Comparison of ENCODE assay signal across 8 cellular contexts in genomic region chr14:75660630-75661498, GRCh38. TPM values are rescaled to one million over a fixed set of nuclear protein-coding genes. Genes with fewer than 3 reads are reported as not detected.
DNase-seq lines count a peak whose midpoint lies in the region; ATAC-seq and TF ChIP-seq lines count a peak whose summit lies in the region.

Gene ERG28, minus strand, starts transcription at chr14:75660876. Its CDS starts 3,374 bp downstream, at chr14:75657502.
A gene with protein sequence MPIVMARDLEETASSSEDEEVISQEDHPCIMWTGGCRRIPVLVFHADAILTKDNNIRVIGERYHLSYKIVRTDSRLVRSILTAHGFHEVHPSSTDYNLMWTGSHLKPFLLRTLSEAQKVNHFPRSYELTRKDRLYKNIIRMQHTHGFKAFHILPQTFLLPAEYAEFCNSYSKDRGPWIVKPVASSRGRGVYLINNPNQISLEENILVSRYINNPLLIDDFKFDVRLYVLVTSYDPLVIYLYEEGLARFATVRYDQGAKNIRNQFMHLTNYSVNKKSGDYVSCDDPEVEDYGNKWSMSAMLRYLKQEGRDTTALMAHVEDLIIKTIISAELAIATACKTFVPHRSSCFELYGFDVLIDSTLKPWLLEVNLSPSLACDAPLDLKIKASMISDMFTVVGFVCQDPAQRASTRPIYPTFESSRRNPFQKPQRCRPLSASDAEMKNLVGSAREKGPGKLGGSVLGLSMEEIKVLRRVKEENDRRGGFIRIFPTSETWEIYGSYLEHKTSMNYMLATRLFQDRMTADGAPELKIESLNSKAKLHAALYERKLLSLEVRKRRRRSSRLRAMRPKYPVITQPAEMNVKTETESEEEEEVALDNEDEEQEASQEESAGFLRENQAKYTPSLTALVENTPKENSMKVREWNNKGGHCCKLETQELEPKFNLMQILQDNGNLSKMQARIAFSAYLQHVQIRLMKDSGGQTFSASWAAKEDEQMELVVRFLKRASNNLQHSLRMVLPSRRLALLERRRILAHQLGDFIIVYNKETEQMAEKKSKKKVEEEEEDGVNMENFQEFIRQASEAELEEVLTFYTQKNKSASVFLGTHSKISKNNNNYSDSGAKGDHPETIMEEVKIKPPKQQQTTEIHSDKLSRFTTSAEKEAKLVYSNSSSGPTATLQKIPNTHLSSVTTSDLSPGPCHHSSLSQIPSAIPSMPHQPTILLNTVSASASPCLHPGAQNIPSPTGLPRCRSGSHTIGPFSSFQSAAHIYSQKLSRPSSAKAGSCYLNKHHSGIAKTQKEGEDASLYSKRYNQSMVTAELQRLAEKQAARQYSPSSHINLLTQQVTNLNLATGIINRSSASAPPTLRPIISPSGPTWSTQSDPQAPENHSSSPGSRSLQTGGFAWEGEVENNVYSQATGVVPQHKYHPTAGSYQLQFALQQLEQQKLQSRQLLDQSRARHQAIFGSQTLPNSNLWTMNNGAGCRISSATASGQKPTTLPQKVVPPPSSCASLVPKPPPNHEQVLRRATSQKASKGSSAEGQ (N-terminal part only) (plus strand): TSS chr14:75661246. CDS start chr14:75663150, 1,904 bp downstream.

- peaks cover 18% of the 10 kb centered on the region for H3K4me1 ChIP-seq in testis

- no peaks in the 10 kb centered on the region for H3K36me3 ChIP-seq in testis (ENCODE audit: low read depth, missing control alignments)

- H3K27ac ChIP-seq in testis = peak within 1 kb of the TSS; percentile 82 to 83

- peaks cover 6 to 7% of the 10 kb centered on the region in 2 donors for H3K36me3 Mint-ChIP-seq in activated naive CD4-positive, alpha-beta T cell treated with anti-CD3 and anti-CD28 coated beads, Interleukin-2, amount 50 U/mL, for 72 hours

- WGBS in testis, 2 donors = 0% methylated on average over 26 to 58 of the region's 60 CpGs

- H3K27me3 ChIP-seq in testis = no peaks in the 10 kb centered on the region

- ATAC-seq in HG02610 (IDR thresholded peaks at IDR 0.05; ENCODE audit: unreplicated experiment) = peak; percentile 98
- peak; percentile 97 to 98 for ATAC-seq in activated naive CD4-positive, alpha-beta T cell treated with anti-CD3 and anti-CD28 coated beads, Interleukin-2, amount 50 U/mL, for 72 hours

- H3K9me3 ChIP-seq in testis = no peaks in the 10 kb centered on the region

- TF ChIP-seq POLR2A in testis (IDR thresholded peaks at IDR 0.05) = peak; percentile 82

- no peaks in the 10 kb centered on the region for H3K9me3 Mint-ChIP-seq in activated naive CD4-positive, alpha-beta T cell treated with anti-CD3 and anti-CD28 coated beads, Interleukin-2, amount 50 U/mL, for 72 hours

- intact Hi-C loops in testis (cut with DNase I; ENCODE audit: low total_unique reads) = no loop called here

- TF ChIP-seq CTCF in testis (IDR thresholded peaks at IDR 0.05) = peak in 1 of 3 experiments; percentile 2

- peak within 1 kb of the TSS; percentile 93 to 100 for H3K27ac Mint-ChIP-seq in activated naive CD4-positive, alpha-beta T cell treated with anti-CD3 and anti-CD28 coated beads, Interleukin-2, amount 50 U/mL, for 72 hours

- peak within 1 kb of the TSS; percentile 95 for H3K4me3 ChIP-seq in GM08714 (ENCODE audit: low read length)
- H3K4me3 ChIP-seq in testis = peak within 1 kb of the TSS; percentile 79 to 85

- DNase-seq in NCI-H1092 treated with DMSO at 0.1 percent for 48 hours (lab: John Stamatoyannopoulos, UW) (peak; percentile 98), SKM-1 (lab: John Stamatoyannopoulos, UW; ENCODE audit: unreplicated experiment) (peak; percentile 77), glomerular endothelial cell (ENCODE audit: extremely low read depth, low read depth, low spot score) (peak; percentile 88), occipital lobe (lab: John Stamatoyannopoulos, UW) (peak; percentile 98), testis (peak; percentile 98)
- peak; percentile 94 to 98 for DNase-seq in activated naive CD4-positive, alpha-beta T cell treated with anti-CD3 and anti-CD28 coated beads, Interleukin-2, amount 50 U/mL, for 72 hours (ENCODE audit: low spot score in 2 of 2)

RNA-seq across cellular contexts. Expression of gene ERG28, which starts in this region (rescaled TPM):
- total RNA-seq in activated naive CD4-positive, alpha-beta T cell treated with anti-CD3 and anti-CD28 coated beads, Interleukin-2, amount 50 U/mL, for 72 hours = 10 to 100 TPM; 20.2 to 25.5 TPM
- total RNA-seq in glomerular endothelial cell (13.7 and 15.1 TPM in 2 replicates), occipital lobe (9.2 TPM), testis (10 to 100 TPM; 60.0 to 64.4 TPM)
- 103 TPM for polyA plus RNA-seq in testis (ENCODE audit: insufficient read depth, low read depth, low replicate concordance)

RNA-seq across cellular contexts. Expression of the second gene that starts in this region (rescaled TPM):
- total RNA-seq in activated naive CD4-positive, alpha-beta T cell treated with anti-CD3 and anti-CD28 coated beads, Interleukin-2, amount 50 U/mL, for 72 hours = 10 to 100 TPM; 36.6 TPM
- total RNA-seq in glomerular endothelial cell (46.9 and 59.5 TPM in 2 replicates), occipital lobe (36.7 TPM), testis (100 to 1,000 TPM; 112 to 155 TPM)
- polyA plus RNA-seq in testis (ENCODE audit: insufficient read depth, low read depth, low replicate concordance) = 318 TPM

Comparison
In these comparisons a context has a peak if more than half of its experiments do, and no peak if none do; other contexts are left out.
1. Peak in every context shown above with its lines: DNase-seq, ATAC-seq, H3K4me3 ChIP-seq and H3K27ac ChIP-seq.